8 cellular contexts compared by ENCODE assay signal in genomic region chr19:17512574-17512939, GRCh38. TPM values are rescaled to one million over a fixed set of nuclear protein-coding genes. Genes with fewer than 3 reads are reported as not detected.
DNase-seq lines count a peak whose midpoint lies in the region; ATAC-seq, FAIRE-seq and TF ChIP-seq lines count a peak whose summit lies in the region.

No MANE protein-coding gene starts in this region.

- no peak for TF ChIP-seq POLR2A in A549 (IDR thresholded peaks at IDR 0.05; ENCODE audit: low read length)

- 82% methylated on average over 9 of the region's 9 CpGs for WGBS in A549 (ENCODE audit: missing lambda C conversion rate)
- WGBS in mesodermal cell (ENCODE audit: insufficient coverage in 2 of 2), 2 experiments = 78 to 82% methylated on average over 6 to 9 of the region's 9 CpGs

- H3K27me3 Mint-ChIP-seq in brain = peaks cover 11% of the 10 kb centered on the region

- FAIRE-seq in A549 (lab: Jason Lieb, UNC) = no peak

- H3K4me1 ChIP-seq in A549 (peaks cover 13% of the 10 kb centered on the region), mesodermal cell (ENCODE audit: control insufficient read depth, insufficient read depth, low read length, poor library complexity, severe bottlenecking) (peaks cover 6% of the 10 kb centered on the region)

- peaks cover 47% of the 10 kb centered on the region for H3K4me1 Mint-ChIP-seq in brain

- no peak for TF ChIP-seq EP300 in A549 (IDR thresholded peaks at IDR 0.05)

- H3K36me3 Mint-ChIP-seq in brain = peaks cover 31% of the 10 kb centered on the region

- no peak for DNase-seq in A549 (ENCODE audit: low read depth in 1 of 2, low spot score in 1 of 2)
- DNase-seq in NCI-H2171 treated with DMSO at 0.1 percent for 48 hours (lab: John Stamatoyannopoulos, UW) = no peak
- no peak for DNase-seq in DMS79 (lab: John Stamatoyannopoulos, UW)

- TF ChIP-seq RAD21 in A549 (conservative IDR thresholded peaks at IDR 0.05 in 1 of 2, IDR thresholded peaks at IDR 0.05 in 1 of 2) = no peak

- H3K9me3 ChIP-seq in A549 (peaks cover 15% of the 10 kb centered on the region), mesodermal cell (ENCODE audit: control insufficient read depth, low read length) (peaks cover 11% of the 10 kb centered on the region)

- peaks cover 1 to 11% (median 8%) of the 10 kb centered on the region in 5 experiments for H3K9me3 Mint-ChIP-seq in brain

- peak overlapping the region; percentile 89 to 100 (median 94) for H3K4me3 Mint-ChIP-seq in brain

- peaks cover 40% of the 10 kb centered on the region for H3K36me3 ChIP-seq in mesodermal cell (ENCODE audit: control insufficient read depth, insufficient read depth, low read length)

- peak overlapping the region; percentile 80 to 97 (median 93) for H3K27ac Mint-ChIP-seq in brain

- TF ChIP-seq CTCF in A549 (IDR thresholded peaks at IDR 0.05) = no peak
- TF ChIP-seq CTCF in brain (conservative IDR thresholded peaks at IDR 0.05) = no peak

- H3K27ac ChIP-seq in A549 = peak overlapping the region; percentile 100
- peak overlapping the region; percentile 94 for H3K27ac ChIP-seq in mesodermal cell (ENCODE audit: low read depth, low read length, severe bottlenecking)

- no peak for ATAC-seq in A549
- peak; percentile 7 for ATAC-seq in HG03196 (IDR thresholded peaks at IDR 0.05; ENCODE audit: unreplicated experiment)
- ATAC-seq in GM19023 (IDR thresholded peaks at IDR 0.05; ENCODE audit: unreplicated experiment) = no peak
- ATAC-seq in HG03108 (IDR thresholded peaks at IDR 0.05; ENCODE audit: unreplicated experiment) = no peak

- H3K4me2 ChIP-seq in A549 = peak overlapping the region; percentile 97

- CTCF ChIA-PET in A549 (lab: Yijun Ruan, JAX) = interaction anchor here (1.2 kb wide), 1 partner anchor 24 kb away, joined by 3 read pairs; no protein-coding TSS in a partner anchor

- POLR2A ChIA-PET in A549 (lab: Yijun Ruan, JAX) = no interaction called here

- H3K4me3 ChIP-seq in A549 (peak overlapping the region; percentile 100), mesodermal cell (ENCODE audit: extremely low read depth, insufficient read depth, low read length, poor library complexity, severe bottlenecking) (peak overlapping the region; percentile 76)

TF ChIP-seq in A549, 52 proteins besides CTCF, POLR2A, EP300 and RAD21:
- TF ChIP-seq RFX5 (IDR thresholded peaks at IDR 0.05) (no peak), KDM1A (IDR thresholded peaks at IDR 0.05; ENCODE audit: low read depth) (no peak), NPAS2 (CRISPR knock-in tag; IDR thresholded peaks at IDR 0.05; ENCODE audit: borderline replicate concordance) (no peak), RARB (CRISPR knock-in tag; IDR thresholded peaks at IDR 0.05) (no peak), MAX (IDR thresholded peaks at IDR 0.05) (no peak), JUN (IDR thresholded peaks at IDR 0.05) (no peak), HES2 (IDR thresholded peaks at IDR 0.05) (no peak), CHD2 (IDR thresholded peaks at IDR 0.05; ENCODE audit: low read length, partially characterized antibody) (no peak), HEYL (CRISPR knock-in tag; IDR thresholded peaks at IDR 0.05) (no peak)

RNA-seq across cellular contexts. Expression of gene PGLS, which starts 1.1 kb away (rescaled TPM):
- polyA plus RNA-seq in A549 (2011; rRNA removed) (24.9 and 28.8 TPM in 2 replicates), A549 (2017; fragmentation: RNase III; extraction: RNeasy Plus Mini Kit Qiagen cat#74134 plus additional on column Dnase treatment) (37.2 to 49.4 TPM (median 45.7 TPM) in 3 replicates), brain (ENCODE audit: insufficient read depth, low read depth, low replicate concordance) (95.7 TPM)
- polyA plus RNA-seq in A549 (2012; cell fraction: cytosol; rRNA removed) = 55.6 and 75.8 TPM in 2 replicates
- polyA plus RNA-seq in A549 (2012; cell fraction: nucleus; rRNA removed) = 72.0 and 80.2 TPM in 2 replicates
- 41.5 and 47.5 TPM in 2 replicates for polyA minus RNA-seq in A549 (2011; rRNA and poly(A)+ RNA removed)
- 84.5 TPM for polyA plus RNA-seq in mesodermal cell (2013, experiment 1 of 2)
- 68.6 TPM for polyA plus RNA-seq in mesodermal cell (2013, experiment 2 of 2)

RNA-seq across cellular contexts. Expression of gene SLC27A1, which starts 42.2 kb away (rescaled TPM):
- polyA plus RNA-seq in A549 (2011; rRNA removed) (1.8 and 2.7 TPM in 2 replicates), A549 (2017; fragmentation: RNase III; extraction: RNeasy Plus Mini Kit Qiagen cat#74134 plus additional on column Dnase treatment) (1.9 to 2.6 TPM (median 2.5 TPM) in 3 replicates), brain (ENCODE audit: insufficient read depth, low read depth, low replicate concordance) (20.4 TPM)
- polyA plus RNA-seq in A549 (2012; cell fraction: cytosol; rRNA removed) = 2.6 and 4.1 TPM in 2 replicates
- polyA plus RNA-seq in A549 (2012; cell fraction: nucleus; rRNA removed) = 12.9 and 13.5 TPM in 2 replicates
- 2.1 and 3.1 TPM in 2 replicates for polyA minus RNA-seq in A549 (2011; rRNA and poly(A)+ RNA removed)
- 17.0 TPM for polyA plus RNA-seq in mesodermal cell (2013, experiment 1 of 2)
- polyA plus RNA-seq in mesodermal cell (2013, experiment 2 of 2) = 12.7 TPM

RNA-seq across cellular contexts. Expression of gene COLGALT1, which starts 42.9 kb away (rescaled TPM):
- polyA plus RNA-seq in A549 (2011; rRNA removed) = 64.4 and 76.6 TPM in 2 replicates
- polyA plus RNA-seq in A549 (2012; cell fraction: cytosol; rRNA removed) = 85.2 and 98.4 TPM in 2 replicates
- polyA plus RNA-seq in A549 (2012; cell fraction: nucleus; rRNA removed) = 122 and 138 TPM in 2 replicates
- 54.5 to 57.2 TPM (median 57.1 TPM) in 3 replicates for polyA plus RNA-seq in A549 (2017; fragmentation: RNase III; extraction: RNeasy Plus Mini Kit Qiagen cat#74134 plus additional on column Dnase treatment)
- polyA minus RNA-seq in A549 (2011; rRNA and poly(A)+ RNA removed) = 185 and 186 TPM in 2 replicates
- 28.8 TPM for polyA plus RNA-seq in brain (ENCODE audit: insufficient read depth, low read depth, low replicate concordance)
- 109 TPM for polyA plus RNA-seq in mesodermal cell (2013, experiment 1 of 2)
- polyA plus RNA-seq in mesodermal cell (2013, experiment 2 of 2) = 89.5 TPM

RNA-seq across cellular contexts. Expression of gene NXNL1, which starts 51.8 kb away (rescaled TPM):
- polyA plus RNA-seq in A549 (2011; rRNA removed) (not detected in 2 replicates), A549 (2017; fragmentation: RNase III; extraction: RNeasy Plus Mini Kit Qiagen cat#74134 plus additional on column Dnase treatment) (not detected in 3 replicates), brain (ENCODE audit: insufficient read depth, low read depth, low replicate concordance) (not detected)
- not detected in 2 replicates for polyA plus RNA-seq in A549 (2012; cell fraction: cytosol; rRNA removed)
- not detected in 2 replicates for polyA plus RNA-seq in A549 (2012; cell fraction: nucleus; rRNA removed)
- polyA minus RNA-seq in A549 (2011; rRNA and poly(A)+ RNA removed) = not detected in 2 replicates
- not detected for polyA plus RNA-seq in mesodermal cell (2013, experiment 1 of 2)
- not detected for polyA plus RNA-seq in mesodermal cell (2013, experiment 2 of 2)
